27 cellular contexts compared by ENCODE assay signal in the genomic region with DNA sequence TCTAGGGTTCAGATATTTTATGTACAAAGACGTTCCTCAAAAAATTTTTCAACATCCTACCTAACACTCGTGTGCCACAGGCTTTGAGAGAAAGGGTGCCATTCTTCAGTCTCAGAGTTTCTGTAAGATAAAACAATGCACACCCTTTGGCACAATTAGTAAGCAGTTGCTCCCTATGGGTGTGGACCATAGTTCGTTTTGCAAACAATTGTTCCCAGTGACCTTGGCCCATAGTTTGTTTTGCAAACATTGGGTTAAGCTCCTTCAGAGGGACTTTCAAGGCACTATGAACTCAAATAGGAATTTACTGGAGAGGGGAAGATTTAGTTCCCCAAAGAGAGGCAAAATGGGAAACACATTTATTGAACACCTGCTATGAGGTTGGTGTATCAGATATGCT.
"Had no signal": no experiment of that assay in that cellular context is flagged by ENCODE, and none has a peak within 500 bp of the region (broad histone marks: within the 10 kb centered on the region; RNA-seq: fewer than 3 reads in every experiment).

No MANE protein-coding gene starts in this region.

- H3K27me3 Mint-ChIP-seq: dendritic cell treated with granulocyte-macrophage colony-stimulating factor and Interleukin-4, amounts not matched to agents 40 ng/mL and 50 ng/mL, for 4 days; effector memory CD8-positive, alpha-beta T cell had no signal

- H3K9me3 ChIP-seq: colonic mucosa, esophagus muscularis mucosa, esophagus squamous epithelium, gastrocnemius medialis, gastroesophageal sphincter had no signal

- H3K4me3 ChIP-seq: colonic mucosa, coronary artery, dorsolateral prefrontal cortex, esophagus muscularis mucosa, esophagus squamous epithelium, gastrocnemius medialis, gastroesophageal sphincter had no signal

- H3K4me1 ChIP-seq: colonic mucosa, esophagus muscularis mucosa, esophagus squamous epithelium, foreskin keratinocyte, gastrocnemius medialis, gastroesophageal sphincter had no signal

- H3K27ac Mint-ChIP-seq: dendritic cell treated with granulocyte-macrophage colony-stimulating factor and Interleukin-4, amounts not matched to agents 40 ng/mL and 50 ng/mL, for 4 days; effector memory CD8-positive, alpha-beta T cell; endodermal cell had no signal

- H3K4me3 Mint-ChIP-seq: dendritic cell treated with granulocyte-macrophage colony-stimulating factor and Interleukin-4, amounts not matched to agents 40 ng/mL and 50 ng/mL, for 4 days; effector memory CD8-positive, alpha-beta T cell; endodermal cell had no signal

- H3K27me3 ChIP-seq: colonic mucosa, esophagus muscularis mucosa, esophagus squamous epithelium, foreskin keratinocyte, gastrocnemius medialis, gastroesophageal sphincter had no signal

- FAIRE-seq: colon, endometrium, endothelial cell of umbilical vein, frontal cortex had no signal

- ATAC-seq: effector memory CD8-positive, alpha-beta T cell; esophagus mucosa; foreskin keratinocyte; gastrocnemius medialis; gastroesophageal sphincter had no signal

- H3K36me3 ChIP-seq: colonic mucosa, esophagus muscularis mucosa, esophagus squamous epithelium, gastrocnemius medialis, gastroesophageal sphincter had no signal

- H3K27ac ChIP-seq: colonic mucosa, coronary artery, dorsolateral prefrontal cortex, epithelial cell of prostate, esophagus muscularis mucosa, esophagus squamous epithelium, foreskin keratinocyte, gastrocnemius medialis, gastroesophageal sphincter had no signal

- H3K9me3 Mint-ChIP-seq: dendritic cell treated with granulocyte-macrophage colony-stimulating factor and Interleukin-4, amounts not matched to agents 40 ng/mL and 50 ng/mL, for 4 days; endodermal cell had no signal

- DNase-seq: colonic mucosa; cortex of kidney; dermis blood vessel endothelial cell; dorsolateral prefrontal cortex; effector CD4-positive, alpha-beta T cell; effector CD8-positive, alpha-beta T cell; effector memory CD4-positive, alpha-beta T cell; effector memory CD8-positive, alpha-beta T cell; endodermal cell; erythroblast; esophagus squamous epithelium; foreskin fibroblast; foreskin keratinocyte; foreskin melanocyte; gastrocnemius medialis; glutamatergic neuron; head of caudate nucleus had no signal
